25 cellular contexts compared by ENCODE assay signal in the genomic region with DNA sequence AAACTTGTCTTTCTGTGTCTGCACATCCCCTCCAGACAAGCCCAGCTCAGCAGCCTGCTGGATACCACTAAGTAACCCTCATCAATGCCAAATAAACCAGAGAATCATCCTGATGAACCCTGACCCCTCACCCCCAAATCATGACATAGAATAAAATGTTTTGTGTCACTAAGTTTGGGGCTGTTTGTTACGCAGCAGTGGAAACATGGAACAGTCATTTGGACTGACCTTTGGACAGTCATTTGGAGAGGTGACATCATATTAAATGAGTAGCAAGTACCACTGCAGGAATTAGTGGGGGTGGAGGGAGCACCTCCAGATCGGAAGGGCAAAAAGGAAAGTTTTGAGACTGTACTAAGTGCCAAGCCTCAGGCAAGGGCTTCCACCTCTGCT. TPM values are rescaled to one million over a fixed set of nuclear protein-coding genes. Genes with fewer than 3 reads are reported as not detected.
"Had no signal": no experiment of that assay in that cellular context is flagged by ENCODE, and none has a peak within 500 bp of the region (broad histone marks: within the 10 kb centered on the region; RNA-seq: fewer than 3 reads in every experiment).

No MANE protein-coding gene starts in this region.

- ATAC-seq: effector memory CD8-positive, alpha-beta T cell; esophagus mucosa; gastrocnemius medialis; heart right ventricle; left cardiac atrium; left lung; left ventricle myocardium superior; lower lobe of right lung; mucosa of descending colon had no signal

- H3K9me3 ChIP-seq: colonic mucosa, esophagus squamous epithelium, gastrocnemius medialis, heart right ventricle, lower lobe of right lung, mucosa of descending colon had no signal

- H3K4me3 ChIP-seq: colonic mucosa, esophagus squamous epithelium, gastrocnemius medialis, heart right ventricle, left lung, lower lobe of right lung, mucosa of descending colon had no signal

- DNase-seq: colonic mucosa; cortex of kidney; effector CD8-positive, alpha-beta T cell; effector memory CD8-positive, alpha-beta T cell; endodermal cell; erythroblast; esophagus squamous epithelium; foreskin fibroblast; foreskin melanocyte; gastrocnemius medialis; glutamatergic neuron; heart right ventricle; hippocampal formation; left cardiac atrium; left lung; left ventricle myocardium superior; lower lobe of right lung; mesenchymal stem cell; mucosa of descending colon; naive B cell had no signal

- FAIRE-seq: endometrium, islet of Langerhans, keratinocyte had no signal

- H3K36me3 ChIP-seq: colonic mucosa, esophagus squamous epithelium, gastrocnemius medialis, heart right ventricle, left lung, lower lobe of right lung had no signal

- H3K27ac ChIP-seq: colonic mucosa, epithelial cell of prostate, esophagus squamous epithelium, gastrocnemius medialis, heart right ventricle, left lung, lower lobe of right lung had no signal

- H3K4me1 ChIP-seq: colonic mucosa, esophagus squamous epithelium, gastrocnemius medialis, heart right ventricle, left lung, lower lobe of right lung had no signal

- H3K27me3 ChIP-seq: colonic mucosa, esophagus squamous epithelium, gastrocnemius medialis, left lung had no signal

RNA-seq across cellular contexts. Expression of gene MSX1, which starts 55.6 kb away (rescaled TPM):
- polyA plus RNA-seq: keratinocyte had no signal
